Comparison of ENCODE assay signal across 17 cellular contexts in genomic region chr20:44497761-44498160, GRCh38. TPM values are rescaled to one million over a fixed set of nuclear protein-coding genes. Genes with fewer than 3 reads are reported as not detected.
A peak's percentile ranks its signal among the peaks of the same experiment; 100 is the strongest.
DNase-seq lines count a peak whose midpoint lies in the region; ATAC-seq and TF ChIP-seq lines count a peak whose summit lies in the region.
"Had no signal": no experiment of that assay in that cellular context is flagged by ENCODE, and none has a peak within 500 bp of the region (broad histone marks: within the 10 kb centered on the region; RNA-seq: fewer than 3 reads in every experiment).

No MANE protein-coding gene starts in this region.

- peaks cover 35% of the 10 kb centered on the region for H3K4me1 Mint-ChIP-seq in activated CD8-positive, alpha-beta T cell treated with anti-CD3 and anti-CD28 coated beads for 36 hours (ENCODE audit: low read depth)
- H3K4me1 Mint-ChIP-seq in activated CD8-positive, alpha-beta T cell treated with anti-CD3 and anti-CD28 coated beads, Interleukin-2, amount 10 ng/mL, durations not matched to agents 7 days and 5 days (ENCODE audit: low read depth), result peaks cover 6% of the 10 kb centered on the region
- peaks cover 6 to 43% (median 29%) of the 10 kb centered on the region in 3 donors for H3K4me1 Mint-ChIP-seq in T-cell
- H3K4me1 Mint-ChIP-seq: mesothelial cell of epicardium had no signal

- ATAC-seq in activated CD8-positive, alpha-beta T cell treated with anti-CD3 and anti-CD28 coated beads for 36 hours, result no peak
- ATAC-seq in activated CD8-positive, alpha-beta T cell treated with anti-CD3 and anti-CD28 coated beads, Interleukin-2, amount 10 ng/mL, durations not matched to agents 7 days and 5 days, result no peak
- no peak for ATAC-seq in T-cell (replicated peaks in 1 of 4)
- ATAC-seq in GM18861 (IDR thresholded peaks at IDR 0.05; ENCODE audit: unreplicated experiment), result no peak
- ATAC-seq: sciatic nerve had no signal

- H3K27me3 Mint-ChIP-seq in activated CD8-positive, alpha-beta T cell treated with anti-CD3 and anti-CD28 coated beads for 36 hours, result no peaks in the 10 kb centered on the region
- H3K27me3 Mint-ChIP-seq in activated CD8-positive, alpha-beta T cell treated with anti-CD3 and anti-CD28 coated beads, Interleukin-2, amount 10 ng/mL, durations not matched to agents 7 days and 5 days (ENCODE audit: low read depth), result no peaks in the 10 kb centered on the region
- no peaks in the 10 kb centered on the region for H3K27me3 Mint-ChIP-seq in T-cell

- H3K9me3 Mint-ChIP-seq in activated CD8-positive, alpha-beta T cell treated with anti-CD3 and anti-CD28 coated beads for 36 hours, result no peaks in the 10 kb centered on the region
- H3K9me3 Mint-ChIP-seq in activated CD8-positive, alpha-beta T cell treated with anti-CD3 and anti-CD28 coated beads, Interleukin-2, amount 10 ng/mL, durations not matched to agents 7 days and 5 days (ENCODE audit: insufficient read depth), result no peaks in the 10 kb centered on the region
- no peaks in the 10 kb centered on the region for H3K9me3 Mint-ChIP-seq in T-cell
- H3K9me3 Mint-ChIP-seq: activated naive CD4-positive, alpha-beta T cell treated with anti-CD3 and anti-CD28 coated beads for 36 hours; mesothelial cell of epicardium had no signal

- H3K36me3 Mint-ChIP-seq in activated CD8-positive, alpha-beta T cell treated with anti-CD3 and anti-CD28 coated beads for 36 hours (ENCODE audit: low read depth), result peaks cover 47% of the 10 kb centered on the region
- peaks cover 62% of the 10 kb centered on the region for H3K36me3 Mint-ChIP-seq in activated CD8-positive, alpha-beta T cell treated with anti-CD3 and anti-CD28 coated beads, Interleukin-2, amount 10 ng/mL, durations not matched to agents 7 days and 5 days (ENCODE audit: low read depth)
- H3K36me3 Mint-ChIP-seq in T-cell, result peaks cover 64% of the 10 kb centered on the region

- H3K4me2 ChIP-seq in hepatocyte, result no peak overlapping the region

- no peak overlapping the region for H3K4me3 Mint-ChIP-seq in activated CD8-positive, alpha-beta T cell treated with anti-CD3 and anti-CD28 coated beads for 36 hours
- H3K4me3 Mint-ChIP-seq in activated CD8-positive, alpha-beta T cell treated with anti-CD3 and anti-CD28 coated beads, Interleukin-2, amount 10 ng/mL, durations not matched to agents 7 days and 5 days, result no peak overlapping the region
- no peak overlapping the region for H3K4me3 Mint-ChIP-seq in T-cell
- H3K4me3 Mint-ChIP-seq: activated naive CD4-positive, alpha-beta T cell treated with anti-CD3 and anti-CD28 coated beads for 36 hours; mesothelial cell of epicardium had no signal

- no peaks in the 10 kb centered on the region for H3K9me3 ChIP-seq in hepatocyte (ENCODE audit: low read depth)
- H3K9me3 ChIP-seq in suprapubic skin, result no peaks in the 10 kb centered on the region
- H3K9me3 ChIP-seq: thyroid gland had no signal

- 74% methylated on average over 3 of the region's 3 CpGs for WGBS in hepatocyte (ENCODE audit: low lambda C conversion rate, missing lambda C conversion rate)
- WGBS in suprapubic skin, result 73% methylated on average over 3 of the region's 3 CpGs

- H3K36me3 ChIP-seq in hepatocyte (replicated peaks; ENCODE audit: insufficient read depth, low read depth) (peaks cover 5% of the 10 kb centered on the region), suprapubic skin (peaks cover 97% of the 10 kb centered on the region)

- intact Hi-C loops in activated CD8-positive, alpha-beta T cell treated with anti-CD3 and anti-CD28 coated beads for 36 hours (cut with micrococcal nuclease), result no loop called here

- POLR2A ChIA-PET in activated CD8-positive, alpha-beta T cell treated with anti-CD3 and anti-CD28 coated beads for 36 hours (lab: Charles Lee), result no interaction called here
- POLR2A ChIA-PET in activated CD8-positive, alpha-beta T cell treated with anti-CD3 and anti-CD28 coated beads, Interleukin-2, amount 10 ng/mL, durations not matched to agents 7 days and 5 days (lab: Charles Lee), result interaction anchor here (0.6 to 1.7 kb wide), 2 partner anchors 23 to 34 kb away, joined by 3 to 4 read pairs; no protein-coding TSS in a partner anchor
- POLR2A ChIA-PET in T-cell (lab: Charles Lee), result no interaction called here

- no peak for TF ChIP-seq EP300 in suprapubic skin (IDR thresholded peaks at IDR 0.05)

- no peak overlapping the region for H3K4me3 ChIP-seq in hepatocyte
- H3K4me3 ChIP-seq in suprapubic skin, result no peak overlapping the region
- H3K4me3 ChIP-seq: cardiac muscle cell, thyroid gland had no signal

- no peak for DNase-seq in activated CD8-positive, alpha-beta T cell treated with anti-CD3 and anti-CD28 coated beads for 36 hours
- DNase-seq in activated CD8-positive, alpha-beta T cell treated with anti-CD3 and anti-CD28 coated beads, Interleukin-2, amount 10 ng/mL, durations not matched to agents 7 days and 5 days, result no peak
- DNase-seq in T-cell, result no peak
- no peak for DNase-seq in hepatocyte (ENCODE audit: low spot score)
- DNase-seq in suprapubic skin (ENCODE audit: low spot score in 2 of 2), result no peak
- no peak for DNase-seq in foreskin melanocyte
- no peak for DNase-seq in SKM-1 (lab: John Stamatoyannopoulos, UW; ENCODE audit: unreplicated experiment)
- DNase-seq: activated naive CD4-positive, alpha-beta T cell treated with anti-CD3 and anti-CD28 coated beads for 36 hours; hippocampal formation; NCI-H1436 treated with DMSO at 0.1 percent for 48 hours; stimulated activated CD4-positive, alpha-beta T cell treated with anti-CD3 and anti-CD28 coated beads, Interleukin-4, amount 100 ng/mL, for 24 hours; stimulated activated CD8-positive, alpha-beta memory T cell treated with anti-CD3 and anti-CD28 coated beads, Interleukin-4, amount 100 ng/mL, for 48 hours; thyroid gland had no signal

- H3K27ac ChIP-seq in hepatocyte (peak overlapping the region; percentile 44), suprapubic skin (peak overlapping the region; percentile 78)
- H3K27ac ChIP-seq: cardiac muscle cell had no signal

- peak overlapping the region; percentile 16 for H3K27ac Mint-ChIP-seq in activated CD8-positive, alpha-beta T cell treated with anti-CD3 and anti-CD28 coated beads for 36 hours
- H3K27ac Mint-ChIP-seq in activated CD8-positive, alpha-beta T cell treated with anti-CD3 and anti-CD28 coated beads, Interleukin-2, amount 10 ng/mL, durations not matched to agents 7 days and 5 days, result no peak overlapping the region
- H3K27ac Mint-ChIP-seq in T-cell, result peak overlapping the region; percentile 16 to 74
- H3K27ac Mint-ChIP-seq: mesothelial cell of epicardium had no signal

- no peaks in the 10 kb centered on the region for H4K20me1 ChIP-seq in hepatocyte (ENCODE audit: insufficient read depth, poor library complexity, severe bottlenecking)

- TF ChIP-seq CTCF in activated CD8-positive, alpha-beta T cell treated with anti-CD3 and anti-CD28 coated beads for 36 hours (IDR thresholded peaks at IDR 0.05), result no peak
- TF ChIP-seq CTCF in hepatocyte (IDR thresholded peaks at IDR 0.05; ENCODE audit: poor library complexity) (no peak), suprapubic skin (IDR thresholded peaks at IDR 0.05) (no peak)

- H3K4me1 ChIP-seq in hepatocyte (ENCODE audit: insufficient read depth), result no peaks in the 10 kb centered on the region
- peaks cover 20% of the 10 kb centered on the region for H3K4me1 ChIP-seq in suprapubic skin

- H2AFZ ChIP-seq in hepatocyte, result no peak overlapping the region

- no peaks in the 10 kb centered on the region for H3K9me2 ChIP-seq in hepatocyte (replicated peaks; ENCODE audit: insufficient read depth)

- no peaks in the 10 kb centered on the region for H3K27me3 ChIP-seq in hepatocyte
- H3K27me3 ChIP-seq in suprapubic skin, result no peaks in the 10 kb centered on the region
- H3K27me3 ChIP-seq: cardiac muscle cell, thyroid gland had no signal

- TF ChIP-seq POLR2A in suprapubic skin (IDR thresholded peaks at IDR 0.05), result no peak

- CTCF ChIA-PET in activated CD8-positive, alpha-beta T cell treated with anti-CD3 and anti-CD28 coated beads for 36 hours (lab: Charles Lee), result interaction anchor here (1.3 to 2.6 kb wide), 2 partner anchors 12 to 23 kb away, joined by 3 to 7 read pairs; no protein-coding TSS in a partner anchor
- CTCF ChIA-PET in activated CD8-positive, alpha-beta T cell treated with anti-CD3 and anti-CD28 coated beads, Interleukin-2, amount 10 ng/mL, durations not matched to agents 7 days and 5 days (lab: Charles Lee), result interaction anchor here (0.8 kb wide), 1 partner anchor 38 kb away, joined by 3 read pairs; no protein-coding TSS in a partner anchor
- CTCF ChIA-PET in T-cell (lab: Charles Lee), result interaction anchor here in 1 of 2 donors (0.6 kb wide), 1 partner anchor 113 kb away, joined by 4 read pairs; no protein-coding TSS in a partner anchor

- H3K79me2 ChIP-seq in hepatocyte, result peaks cover 10% of the 10 kb centered on the region

RNA-seq across cellular contexts. Expression of gene TTPAL, which starts 22.1 kb away (rescaled TPM):
- total RNA-seq in activated CD8-positive, alpha-beta T cell treated with anti-CD3 and anti-CD28 coated beads for 36 hours, result 10 to 100 TPM; 15.2 to 19.5 TPM
- total RNA-seq in activated CD8-positive, alpha-beta T cell treated with anti-CD3 and anti-CD28 coated beads, Interleukin-2, amount 10 ng/mL, durations not matched to agents 7 days and 5 days, result 10 to 100 TPM; 18.0 to 18.4 TPM
- 10 to 100 TPM; 14.6 to 19.2 (median 16.8) TPM for total RNA-seq in T-cell
- total RNA-seq in hepatocyte, result 11.9 and 12.9 TPM in 2 replicates
- 10.3 and 14.7 TPM in 2 replicates for polyA plus RNA-seq in hepatocyte
- 10 to 100 TPM; 13.6 to 38.5 (median 29.4) TPM for total RNA-seq in suprapubic skin

RNA-seq across cellular contexts. Expression of gene SERINC3, which starts 24.1 kb away (rescaled TPM):
- 10 to 100 TPM; 43.1 to 44.6 TPM for total RNA-seq in activated CD8-positive, alpha-beta T cell treated with anti-CD3 and anti-CD28 coated beads for 36 hours
- total RNA-seq in activated CD8-positive, alpha-beta T cell treated with anti-CD3 and anti-CD28 coated beads, Interleukin-2, amount 10 ng/mL, durations not matched to agents 7 days and 5 days, result 10 to 100 TPM; 56.3 to 57.8 TPM
- total RNA-seq in T-cell, result 10 to 100 TPM; 60.5 to 83.0 (median 78.4) TPM
- 80.0 and 96.9 TPM in 2 replicates for total RNA-seq in hepatocyte
- 119 and 128 TPM in 2 replicates for polyA plus RNA-seq in hepatocyte
- 100 to 1,000 TPM in 3 of 4 donors, 10 to 100 TPM in 1; 94.1 to 128 (median 113) TPM for total RNA-seq in suprapubic skin
